Comparison of ENCODE assay signal across 25 cellular contexts in genomic region chr1:107683683-107684082, GRCh38.
A peak's percentile ranks its signal among the peaks of the same experiment; 100 is the strongest.
DNase-seq lines count a peak whose midpoint lies in the region; ATAC-seq, FAIRE-seq and TF ChIP-seq lines count a peak whose summit lies in the region.
"Had no signal": no experiment of that assay in that cellular context is flagged by ENCODE, and none has a peak within 500 bp of the region (broad histone marks: within the 10 kb centered on the region; RNA-seq: fewer than 3 reads in every experiment).

No MANE protein-coding gene starts in this region.

- POLR2A ChIA-PET in HEK293 (lab: Yijun Ruan, JAX) = no interaction called here

- intact Hi-C loops in kidney (cut with DNase I) = no loop called here
- intact Hi-C loops in uterus (cut with DNase I; ENCODE audit: low total_unique reads) = no loop called here

- H3K27ac ChIP-seq in HEK293 (ENCODE audit: extremely low read depth, low read depth, low read length) (0 out of 2 replicates have a peak overlapping the region, but pooled peaks have one; percentile 48), SK-N-MC (peak overlapping the region; percentile 79), kidney (ENCODE audit: low read depth in 2 of 2, low read length in 2 of 2) (peak overlapping the region; percentile 20 to 78), small intestine (ENCODE audit: low read depth in 1 of 2, low read length in 1 of 2) (peak overlapping the region; percentile 62 to 76), uterus (peak overlapping the region in 1 of 2 donors; percentile 31)
- H3K27ac ChIP-seq: parathyroid adenoma, RWPE1, thoracic aorta had no signal

- CTCF ChIA-PET in HEK293 (lab: Yijun Ruan, JAX) = no interaction called here

- H3K9ac ChIP-seq in SK-N-MC (ENCODE audit: insufficient read length) = no peak overlapping the region
- H3K9ac ChIP-seq in kidney (ENCODE audit: low read length in 2 of 2) = peak overlapping the region in 1 of 2 donors; percentile 73
- H3K9ac ChIP-seq: parathyroid adenoma had no signal

- TF ChIP-seq CTCF in HEK293 (tag by site-specific recombination; IDR thresholded peaks at IDR 0.05) (no peak), kidney (IDR thresholded peaks at IDR 0.05; ENCODE audit: borderline replicate concordance, extremely low read depth, insufficient read depth) (no peak), uterus (IDR thresholded peaks at IDR 0.05) (no peak)

- DNase-seq in SK-N-MC (ENCODE audit: low read depth, low spot score) (no peak), kidney (no peak), small intestine (peak; percentile 51), uterus (no peak), NCI-H1092 treated with DMSO at 0.1 percent for 48 hours (lab: John Stamatoyannopoulos, UW) (no peak)
- DNase-seq in stimulated activated CD4-positive, alpha-beta T cell treated with anti-CD3 and anti-CD28 coated beads, Interleukin-4, amount 100 ng/mL, for 24 hours = no peak
- DNase-seq: activated CD8-positive, alpha-beta memory T cell treated with anti-CD3 and anti-CD28 coated beads, Interleukin-2, amount 50 U/mL, for 4 hours; activated naive CD8-positive, alpha-beta T cell treated with anti-CD3 and anti-CD28 coated beads for 36 hours; CD4-positive, alpha-beta memory T cell; effector CD8-positive, alpha-beta T cell; GDM1; HFFc6; KG1; NCI-H2107; NCI-H510A treated with DMSO at 0.1 percent for 48 hours; stimulated activated CD4-positive, alpha-beta T cell treated with anti-CD3 and anti-CD28 coated beads, Interleukin-1b, Interleukin-23, amount 100 ng/mL, for 48 hours; stimulated activated naive B cell treated with anti-CD40 and anti-IgM and Interleukin-4, amounts not matched to agents 10 μg/mL and 1 μg/mL and 100 μg/mL, for 72 hours had no signal

- 16 to 59% (median 30%) methylated on average over 2 of the region's 2 CpGs for WGBS in small intestine, 3 donors

- FAIRE-seq in kidney (lab: Jason Lieb, UNC) (no peak), small intestine (lab: Jason Lieb, UNC) (no peak)

- H3K4me1 ChIP-seq in HEK293 (ENCODE audit: control insufficient read depth, insufficient read depth, low read length) = peaks cover 32% of the 10 kb centered on the region
- H3K4me1 ChIP-seq in kidney (ENCODE audit: control insufficient read depth in 1 of 2, insufficient read depth in 1 of 2, low read depth in 1 of 2, low read length in 2 of 2) = peaks cover 3 to 19% of the 10 kb centered on the region in 2 donors
- H3K4me1 ChIP-seq in small intestine (ENCODE audit: control insufficient read depth in 2 of 2, insufficient read depth in 1 of 2, low read depth in 1 of 2, low read length in 1 of 2) = peaks cover 0 to 2% of the 10 kb centered on the region in 2 donors
- H3K4me1 ChIP-seq in uterus = no peaks in the 10 kb centered on the region
- H3K4me1 ChIP-seq: parathyroid adenoma had no signal

- H3K27me3 ChIP-seq in small intestine (ENCODE audit: control insufficient read depth in 2 of 2, insufficient read depth in 2 of 2, low read length in 2 of 2) (no peaks in the 10 kb centered on the region), uterus (no peaks in the 10 kb centered on the region)

- H3K9me3 ChIP-seq in HEK293 (ENCODE audit: control insufficient read depth, insufficient read depth, low read depth, low read length) (no peaks in the 10 kb centered on the region), SK-N-MC (ENCODE audit: low read depth, low read length) (no peaks in the 10 kb centered on the region), kidney (ENCODE audit: control insufficient read depth in 1 of 2, low read length in 2 of 2) (no peaks in the 10 kb centered on the region), small intestine (ENCODE audit: control insufficient read depth, low read depth) (no peaks in the 10 kb centered on the region), uterus (no peaks in the 10 kb centered on the region)
- H3K9me3 ChIP-seq: thoracic aorta had no signal

- no peak overlapping the region for H3K4me3 ChIP-seq in HEK293 (ENCODE audit: low read depth, low read length)
- no peak overlapping the region for H3K4me3 ChIP-seq in SK-N-MC
- H3K4me3 ChIP-seq in kidney (ENCODE audit: low read length in 2 of 2) = peak overlapping the region; percentile 51 to 90
- no peak overlapping the region for H3K4me3 ChIP-seq in small intestine (ENCODE audit: low read depth in 1 of 2, low read length in 2 of 2)
- H3K4me3 ChIP-seq in uterus = no peak overlapping the region
- H3K4me3 ChIP-seq: thoracic aorta had no signal

- TF ChIP-seq POLR2A in uterus (IDR thresholded peaks at IDR 0.05) = no peak

- no peak for ATAC-seq in GM18520 (IDR thresholded peaks at IDR 0.05; ENCODE audit: unreplicated experiment)
- ATAC-seq: natural killer cell treated with Interleukin-12 subunit alpha and Interleukin-12 subunit beta and Interleukin-15 and Interleukin-18, amount 100 ng/mL, for 72 hours; sciatic nerve; SK-N-SH treated with all-trans-retinoic acid at 6 μM for 48 hours; stimulated activated naive B cell treated with anti-CD40 and anti-IgM and Interleukin-4, amounts not matched to agents 10 μg/mL and 1 μg/mL and 100 μg/mL, for 72 hours had no signal

- H3K36me3 ChIP-seq in HEK293 (ENCODE audit: control insufficient read depth in 2 of 2, insufficient read depth in 1 of 2, low read length in 2 of 2) (no peaks in the 10 kb centered on the region), SK-N-MC (ENCODE audit: insufficient read depth, low read length) (no peaks in the 10 kb centered on the region), kidney (ENCODE audit: control insufficient read depth in 1 of 2, insufficient read depth in 2 of 2, low read length in 2 of 2) (no peaks in the 10 kb centered on the region), small intestine (ENCODE audit: control insufficient read depth in 2 of 2, insufficient read depth in 2 of 2, low read length in 2 of 2) (no peaks in the 10 kb centered on the region), uterus (no peaks in the 10 kb centered on the region)
- H3K36me3 ChIP-seq: thoracic aorta had no signal

TF ChIP-seq in HEK293, 187 proteins besides CTCF, POLR2A, EP300 and RAD21:
- TF ChIP-seq OVOL3 (tag by site-specific recombination; IDR thresholded peaks at IDR 0.05) (0 out of 2 replicates have a peak, but pooled peaks have one; percentile 8), HOXC10 (CRISPR knock-in tag; IDR thresholded peaks at IDR 0.05) (no peak), ZNF184 (tag by site-specific recombination; IDR thresholded peaks at IDR 0.05) (0 out of 2 replicates have a peak, but pooled peaks have one; percentile 7), ZBTB11 (tag by site-specific recombination; conservative IDR thresholded peaks at IDR 0.05; ENCODE audit: low read depth) (no peak), ZNF335 (tag by site-specific recombination; conservative IDR thresholded peaks at IDR 0.05) (peak; percentile 20; the same call in 1 of the 2 replicates), FEZF1 (tag by site-specific recombination; IDR thresholded peaks at IDR 0.05) (peak; percentile 82), SALL2 (tag by site-specific recombination; IDR thresholded peaks at IDR 0.05; ENCODE audit: borderline replicate concordance) (no peak), YY1 (tag by site-specific recombination; IDR thresholded peaks at IDR 0.05) (peak; percentile 39; the same call in 1 of the 2 replicates), ZSCAN30 (tag by site-specific recombination; IDR thresholded peaks at IDR 0.05) (peak; percentile 50; the same call in 1 of the 2 replicates)

Comparison
In these comparisons a context has a peak if more than half of its experiments do, and no peak if none do; other contexts are left out.
1. H3K4me3 ChIP-seq: peak in kidney (2 of 2); none in HEK293 (single experiment), SK-N-MC (single experiment), small intestine (0 of 2) and uterus (0 of 2).